ENCODE assay signal across 17 cellular contexts in genomic region chr10:83153714-83154113, GRCh38.
DNase-seq lines count a peak whose midpoint lies in the region; ATAC-seq and TF ChIP-seq lines count a peak whose summit lies in the region.
"Had no signal": no experiment of that assay in that cellular context is flagged by ENCODE, and none has a peak within 500 bp of the region (broad histone marks: within the 10 kb centered on the region; RNA-seq: fewer than 3 reads in every experiment).

No MANE protein-coding gene starts in this region.

- no peak for TF ChIP-seq POLR2A in suprapubic skin (IDR thresholded peaks at IDR 0.05)

- H3K4me2 ChIP-seq in neural progenitor cell, result no peak overlapping the region

- H4K20me1 ChIP-seq in neural progenitor cell (ENCODE audit: low read depth), result no peaks in the 10 kb centered on the region

- peaks cover 6% of the 10 kb centered on the region for H3F3A ChIP-seq in neural progenitor cell (ENCODE audit: low read depth)

- no peak for TF ChIP-seq EP300 in suprapubic skin (IDR thresholded peaks at IDR 0.05)

- no peaks in the 10 kb centered on the region for H3K9me3 Mint-ChIP-seq in neural progenitor cell

- no peak overlapping the region for H3K4me3 ChIP-seq in neural progenitor cell
- H3K4me3 ChIP-seq in suprapubic skin, result no peak overlapping the region
- H3K4me3 ChIP-seq in A673 (ENCODE audit: low read depth, low read length, poor library complexity, severe bottlenecking), result no peak overlapping the region
- H3K4me3 ChIP-seq: HAP-1 had no signal

- no peak overlapping the region for H3K4me3 Mint-ChIP-seq in neural progenitor cell
- H3K4me3 Mint-ChIP-seq: B cell; CD4-positive, alpha-beta memory T cell had no signal

- H3K27me3 ChIP-seq in neural progenitor cell, result no peaks in the 10 kb centered on the region
- no peaks in the 10 kb centered on the region for H3K27me3 ChIP-seq in suprapubic skin
- H3K27me3 ChIP-seq in A673 (replicated peaks; ENCODE audit: insufficient read depth, low read depth, low read length, poor library complexity), result no peaks in the 10 kb centered on the region

- H3K27ac Mint-ChIP-seq in neural progenitor cell, result no peak overlapping the region
- H3K27ac Mint-ChIP-seq: B cell; CD4-positive, alpha-beta memory T cell had no signal

- H2AFZ ChIP-seq in neural progenitor cell (replicated peaks), result peak overlapping the region; percentile 63

- WGBS in suprapubic skin, result 70% methylated on average over 9 of the region's 10 CpGs

- H3K36me3 Mint-ChIP-seq in neural progenitor cell, result no peaks in the 10 kb centered on the region
- H3K36me3 Mint-ChIP-seq: CD4-positive, alpha-beta memory T cell had no signal

- H3K36me3 ChIP-seq in neural progenitor cell (no peaks in the 10 kb centered on the region), suprapubic skin (no peaks in the 10 kb centered on the region), A673 (ENCODE audit: insufficient read depth, low read length, poor library complexity, severe bottlenecking) (no peaks in the 10 kb centered on the region)
- H3K36me3 ChIP-seq: HAP-1 had no signal

- peaks cover 13% of the 10 kb centered on the region for H3K4me1 Mint-ChIP-seq in neural progenitor cell
- H3K4me1 Mint-ChIP-seq: B cell; CD4-positive, alpha-beta memory T cell had no signal

- TF ChIP-seq CTCF in neural progenitor cell (IDR thresholded peaks at IDR 0.05), result no peak
- no peak for TF ChIP-seq CTCF in suprapubic skin (IDR thresholded peaks at IDR 0.05)
- TF ChIP-seq CTCF in A673 (conservative IDR thresholded peaks at IDR 0.05; ENCODE audit: low read depth, low read length), result no peak

- H3K79me2 ChIP-seq in neural progenitor cell (ENCODE audit: low read depth), result no peaks in the 10 kb centered on the region

- CTCF ChIA-PET in A673 (lab: Charles Lee), result no interaction called here

- no peak overlapping the region for H3K9ac ChIP-seq in neural progenitor cell

- no peak for ATAC-seq in HG02981 (IDR thresholded peaks at IDR 0.05; ENCODE audit: unreplicated experiment)

- H3K27ac ChIP-seq in neural progenitor cell, result no peak overlapping the region
- H3K27ac ChIP-seq in suprapubic skin, result no peak overlapping the region
- no peak overlapping the region for H3K27ac ChIP-seq in A673 (ENCODE audit: low read depth, low read length, poor library complexity, severe bottlenecking)
- H3K27ac ChIP-seq: C4-2B, HL-60 had no signal

- H3K9me3 ChIP-seq in neural progenitor cell (ENCODE audit: low read depth), result no peaks in the 10 kb centered on the region
- no peaks in the 10 kb centered on the region for H3K9me3 ChIP-seq in suprapubic skin
- no peaks in the 10 kb centered on the region for H3K9me3 ChIP-seq in A673 (ENCODE audit: low read depth, low read length, poor library complexity, severe bottlenecking)
- H3K9me3 ChIP-seq: HAP-1 had no signal

- intact Hi-C loops in A673 (cut with micrococcal nuclease; ENCODE audit: unreplicated experiment), result no loop called here

- no TSS peak for BruUV-seq in A673 (replicated peaks; lab: Mats Ljungman, UMichigan)

- peaks cover 3% of the 10 kb centered on the region for H3K27me3 Mint-ChIP-seq in neural progenitor cell (ENCODE audit: insufficient read depth, low read depth)
- H3K27me3 Mint-ChIP-seq: B cell; CD4-positive, alpha-beta memory T cell had no signal

- peak; percentile 4 for DNase-seq in D341Med (ENCODE audit: low spot score)
- peak; percentile 91 for DNase-seq in NCI-H82 (lab: John Stamatoyannopoulos, UW)
- peak; percentile 7 for DNase-seq in amniotic epithelial cell (ENCODE audit: low read depth)
- peak; percentile 15 for DNase-seq in neural progenitor cell (ENCODE audit: low spot score)
- DNase-seq in suprapubic skin (ENCODE audit: low spot score in 2 of 2), result no peak
- DNase-seq in A673 (ENCODE audit: low spot score), result no peak
- DNase-seq in NCI-H1436 treated with DMSO at 0.1 percent for 48 hours (lab: John Stamatoyannopoulos, UW), result no peak
- DNase-seq: CD4-positive, alpha-beta memory T cell; DMS153; DMS79 treated with DMSO at 0.1 percent for 48 hours; EL; GOT3 had no signal

- POLR2A ChIA-PET in A673 (lab: Charles Lee; ENCODE audit: low non-redundant PET), result no interaction called here

- H3K4me1 ChIP-seq in neural progenitor cell (peaks cover 18% of the 10 kb centered on the region), suprapubic skin (no peaks in the 10 kb centered on the region), A673 (ENCODE audit: insufficient read depth, low read length, poor library complexity, severe bottlenecking) (no peaks in the 10 kb centered on the region)
- H3K4me1 ChIP-seq: HAP-1 had no signal

Comparison
In these comparisons a context has a peak if more than half of its experiments do, and no peak if none do; other contexts are left out.
1. DNase-seq: peak in D341Med (single experiment), NCI-H82 (single experiment), amniotic epithelial cell (single experiment) and neural progenitor cell (single experiment); none in suprapubic skin (0 of 2), A673 (single experiment) and NCI-H1436 treated with DMSO at 0.1 percent for 48 hours (single experiment).